In genomic region chr3:94004301-94004910, GRCh38 we compare ENCODE assay signal across 8 cellular contexts. TPM values are rescaled to one million over a fixed set of nuclear protein-coding genes. Genes with fewer than 3 reads are reported as not detected.
A peak's percentile ranks its signal among the peaks of the same experiment; 100 is the strongest.
DNase-seq lines count a peak whose midpoint lies in the region; ATAC-seq and TF ChIP-seq lines count a peak whose summit lies in the region.

No MANE protein-coding gene starts in this region.

- DNase-seq in Right ventricle myocardium inferior (ENCODE audit: missing footprints), result no peak
- no peak for DNase-seq in cardiac septum (ENCODE audit: low spot score)
- peak; percentile 83 for DNase-seq in GM23248
- peak; percentile 60 for DNase-seq in KBM-7
- DNase-seq in SK-N-SH, result peak; percentile 44
- no peak for DNase-seq in stimulated activated CD4-positive, alpha-beta T cell treated with anti-CD3 and anti-CD28 coated beads, Interleukin-4, amount 100 ng/mL, for 1 hour

- H4K20me1 ChIP-seq in GM23248 (ENCODE audit: insufficient read depth) (no peaks in the 10 kb centered on the region), SK-N-SH (ENCODE audit: insufficient read depth) (no peaks in the 10 kb centered on the region)

- H3K27me3 ChIP-seq in GM23248 (replicated peaks; ENCODE audit: insufficient read depth), result no peaks in the 10 kb centered on the region
- H3K27me3 ChIP-seq in SK-N-SH (ENCODE audit: insufficient read depth), result no peaks in the 10 kb centered on the region
- H3K27me3 ChIP-seq in endocrine pancreas (ENCODE audit: control insufficient read depth, insufficient read depth, low read length), result no peaks in the 10 kb centered on the region
- no peaks in the 10 kb centered on the region for H3K27me3 ChIP-seq in mucosa of rectum (ENCODE audit: control insufficient read depth in 2 of 2, insufficient read depth in 2 of 2, low read length in 2 of 2)

- TF ChIP-seq RAD21 in SK-N-SH (IDR thresholded peaks at IDR 0.05; ENCODE audit: low read length), result peak; percentile 83

- peaks cover 4% of the 10 kb centered on the region; the same call in 1 of the 2 replicates for H3K4me1 ChIP-seq in GM23248 (ENCODE audit: insufficient read depth)
- peaks cover 0 to 4% of the 10 kb centered on the region in 2 experiments; a peak in 1 of 4 replicates for H3K4me1 ChIP-seq in SK-N-SH (ENCODE audit: control insufficient read depth in 1 of 2, insufficient read depth in 2 of 2, low read depth in 1 of 2, low read length in 1 of 2)
- peaks cover 10% of the 10 kb centered on the region for H3K4me1 ChIP-seq in endocrine pancreas (ENCODE audit: control insufficient read depth, insufficient read depth, low read length)
- H3K4me1 ChIP-seq in mucosa of rectum (ENCODE audit: control insufficient read depth in 2 of 2, insufficient read depth in 2 of 2, low read length in 2 of 2), result peaks cover 0 to 2% of the 10 kb centered on the region in 2 donors

- H3K9me3 ChIP-seq in GM23248 (ENCODE audit: low read depth) (no peaks in the 10 kb centered on the region), SK-N-SH (no peaks in the 10 kb centered on the region), endocrine pancreas (ENCODE audit: control insufficient read depth, low read length) (no peaks in the 10 kb centered on the region), mucosa of rectum (ENCODE audit: control insufficient read depth in 2 of 2, low read length in 2 of 2) (no peaks in the 10 kb centered on the region)

- WGBS in GM23248 (ENCODE audit: low coverage in 1 of 2, low lambda C conversion rate in 2 of 2, missing lambda C conversion rate in 2 of 2), 2 experiments, result 1 to 3% methylated on average over 4 of the region's 4 CpGs
- 4% methylated on average over 4 of the region's 4 CpGs for WGBS in SK-N-SH (ENCODE audit: low lambda C conversion rate)

- H3K4me3 ChIP-seq in GM23248 (peak overlapping the region; percentile 73), SK-N-SH (ENCODE audit: low read depth in 2 of 2, low read length in 1 of 2) (peak overlapping the region; percentile 29 to 57; a peak in 2 of 4 replicates), endocrine pancreas (ENCODE audit: control insufficient read depth, insufficient read depth, low read length) (peak overlapping the region; percentile 84), mucosa of rectum (ENCODE audit: low read length in 2 of 2) (peak overlapping the region; percentile 48 to 53)

- H3K79me2 ChIP-seq in GM23248 (ENCODE audit: insufficient read depth) (no peaks in the 10 kb centered on the region), SK-N-SH (ENCODE audit: insufficient read depth) (0 out of 2 replicates have a peak, but pooled peaks cover 3% of the 10 kb centered on the region)

- peak overlapping the region; percentile 94 for H3K4me2 ChIP-seq in GM23248 (ENCODE audit: unreplicated experiment)
- H3K4me2 ChIP-seq in SK-N-SH, result peak overlapping the region; percentile 69; the same call in 1 of the 2 replicates

- intact Hi-C loops in Right ventricle myocardium inferior (cut with DNase I), result loop anchor here (2.0 kb wide), 1 partner anchor 58 kb away; the partner anchor contains the start of genes DHFR2 and NSUN3
- intact Hi-C loops in cardiac septum (cut with DNase I), result loop anchor here (2.0 kb wide), 1 partner anchor 64 kb away; no protein-coding TSS in a partner anchor

- H3K9ac ChIP-seq in GM23248 (peak overlapping the region; percentile 77), SK-N-SH (peak overlapping the region; percentile 57; the same call in 1 of the 2 replicates), endocrine pancreas (ENCODE audit: control insufficient read depth, insufficient read depth, low read length) (no peak overlapping the region), mucosa of rectum (ENCODE audit: low read depth in 1 of 2, low read length in 2 of 2) (no peak overlapping the region)

- H2AFZ ChIP-seq in GM23248 (peak overlapping the region; percentile 89), SK-N-SH (ENCODE audit: low read depth) (peak overlapping the region; percentile 85)

- no peak overlapping the region for H3K27ac ChIP-seq in GM23248
- peak overlapping the region in 1 of 2 experiments; percentile 16; a peak in 3 of 4 replicates for H3K27ac ChIP-seq in SK-N-SH (ENCODE audit: low read depth in 2 of 2, low read length in 1 of 2)
- H3K27ac ChIP-seq in mucosa of rectum (ENCODE audit: low read depth in 2 of 2, low read length in 2 of 2), result no peak overlapping the region

- peak; percentile 64 for ATAC-seq in Right ventricle myocardium inferior

- H3F3A ChIP-seq in GM23248 (ENCODE audit: insufficient read depth) (no peaks in the 10 kb centered on the region), SK-N-SH (replicated peaks; ENCODE audit: insufficient read depth) (no peaks in the 10 kb centered on the region)

- peak; percentile 89 for TF ChIP-seq CTCF in SK-N-SH (IDR thresholded peaks at IDR 0.05)

- no peaks in the 10 kb centered on the region for H3K36me3 ChIP-seq in GM23248 (ENCODE audit: low read depth)
- H3K36me3 ChIP-seq in SK-N-SH (replicated peaks in 1 of 2; ENCODE audit: control insufficient read depth in 1 of 2, insufficient read depth in 2 of 2, low read length in 1 of 2), result peaks cover 2% of the 10 kb centered on the region in 2 experiments
- no peaks in the 10 kb centered on the region for H3K36me3 ChIP-seq in endocrine pancreas (ENCODE audit: control insufficient read depth, insufficient read depth, low read length)
- H3K36me3 ChIP-seq in mucosa of rectum (ENCODE audit: control insufficient read depth in 2 of 2, insufficient read depth in 2 of 2, low read length in 2 of 2), result no peaks in the 10 kb centered on the region

- CTCF ChIA-PET in SK-N-SH (lab: Yijun Ruan, JAX), result interaction anchor here (0.6 to 3.2 kb wide), 19 partner anchors 11 to 625 kb away, joined by 3 to 28 read pairs (median 4); no protein-coding TSS in a partner anchor

- POLR2A ChIA-PET in SK-N-SH (lab: Yijun Ruan, JAX), result no interaction called here

- in situ Hi-C loops in GM23248 (cut with MboI) (no loop called here), KBM-7 (cut with MboI; ENCODE audit: low pct_unique_long_range_greater_than_20kb, low sequenced_read_pairs) (no loop called here)

- TF ChIP-seq EP300 in SK-N-SH (IDR thresholded peaks at IDR 0.05; ENCODE audit: borderline replicate concordance in 1 of 2, low read depth in 1 of 2, low read length in 1 of 2), result no peak

- no peaks in the 10 kb centered on the region for H3K9me2 ChIP-seq in GM23248 (ENCODE audit: insufficient read depth)
- no peaks in the 10 kb centered on the region for H3K9me2 ChIP-seq in SK-N-SH

TF ChIP-seq in SK-N-SH, 30 proteins besides CTCF, POLR2A, EP300 and RAD21 (continues in another document):
- no peak for TF ChIP-seq POLR2AphosphoS5 (IDR thresholded peaks at IDR 0.05; ENCODE audit: low read depth, low read length)

RNA-seq across cellular contexts. Expression of gene STX19, which starts 24.0 kb away (rescaled TPM):
- total RNA-seq in Right ventricle myocardium inferior (not detected), cardiac septum (not detected)
- not detected in 2 replicates for total RNA-seq in GM23248 (2014; rRNA removed; shearing (Covaris generic))
- polyA plus RNA-seq in GM23248 (2016; fragmentation: Nextera tagmentation; extraction: Ambion mirVana) (not detected in 2 replicates), SK-N-SH (2012; rRNA removed) (not detected in 2 replicates)
- not detected in 2 replicates for polyA plus RNA-seq in SK-N-SH (2012; cell fraction: cytosol; rRNA removed)
- not detected in 2 replicates for polyA plus RNA-seq in SK-N-SH (2012; cell fraction: nucleus; rRNA removed)

RNA-seq across cellular contexts. Expression of gene ARL13B, which starts 24.5 kb away (rescaled TPM):
- 3.4 TPM for total RNA-seq in Right ventricle myocardium inferior
- 9.2 TPM for total RNA-seq in cardiac septum
- total RNA-seq in GM23248 (2014; rRNA removed; shearing (Covaris generic)), result 6.1 and 15.0 TPM in 2 replicates
- polyA plus RNA-seq in GM23248 (2016; fragmentation: Nextera tagmentation; extraction: Ambion mirVana), result 16.9 and 18.2 TPM in 2 replicates
- 4.9 and 6.4 TPM in 2 replicates for polyA plus RNA-seq in SK-N-SH (2012; rRNA removed)
- polyA plus RNA-seq in SK-N-SH (2012; cell fraction: cytosol; rRNA removed), result 5.4 and 7.2 TPM in 2 replicates
- 5.2 and 5.9 TPM in 2 replicates for polyA plus RNA-seq in SK-N-SH (2012; cell fraction: nucleus; rRNA removed)

RNA-seq across cellular contexts. Expression of gene PROS1, which starts 30.7 kb away (rescaled TPM):
- total RNA-seq in Right ventricle myocardium inferior, result 23.1 TPM
- 275 TPM for total RNA-seq in cardiac septum
- 25.6 and 26.4 TPM in 2 replicates for total RNA-seq in GM23248 (2014; rRNA removed; shearing (Covaris generic))
- 17.1 and 19.6 TPM in 2 replicates for polyA plus RNA-seq in GM23248 (2016; fragmentation: Nextera tagmentation; extraction: Ambion mirVana)
- polyA plus RNA-seq in SK-N-SH (2012; rRNA removed), result 9.1 and 15.0 TPM in 2 replicates
- 16.6 and 17.8 TPM in 2 replicates for polyA plus RNA-seq in SK-N-SH (2012; cell fraction: cytosol; rRNA removed)
- 4.6 and 9.2 TPM in 2 replicates for polyA plus RNA-seq in SK-N-SH (2012; cell fraction: nucleus; rRNA removed)

RNA-seq across cellular contexts. Expression of gene DHFR2, which starts 58.3 kb away (rescaled TPM):
- total RNA-seq in Right ventricle myocardium inferior (2.7 TPM), cardiac septum (3.4 TPM)
- 3.7 and 4.1 TPM in 2 replicates for total RNA-seq in GM23248 (2014; rRNA removed; shearing (Covaris generic))
- polyA plus RNA-seq in GM23248 (2016; fragmentation: Nextera tagmentation; extraction: Ambion mirVana) (3.4 and 3.9 TPM in 2 replicates), SK-N-SH (2012; rRNA removed) (1.3 and 1.9 TPM in 2 replicates)
- polyA plus RNA-seq in SK-N-SH (2012; cell fraction: cytosol; rRNA removed), result 2.3 TPM in 2 replicates
- polyA plus RNA-seq in SK-N-SH (2012; cell fraction: nucleus; rRNA removed), result 0.75 and 1.1 TPM in 2 replicates

RNA-seq across cellular contexts. Expression of gene NSUN3, which starts 58.5 kb away (rescaled TPM):
- total RNA-seq in Right ventricle myocardium inferior (4.8 TPM), cardiac septum (6.8 TPM)
- 6.2 and 22.4 TPM in 2 replicates for total RNA-seq in GM23248 (2014; rRNA removed; shearing (Covaris generic))
- polyA plus RNA-seq in GM23248 (2016; fragmentation: Nextera tagmentation; extraction: Ambion mirVana) (4.8 and 6.4 TPM in 2 replicates), SK-N-SH (2012; rRNA removed) (2.9 and 3.3 TPM in 2 replicates)
- 3.6 and 3.7 TPM in 2 replicates for polyA plus RNA-seq in SK-N-SH (2012; cell fraction: cytosol; rRNA removed)
- polyA plus RNA-seq in SK-N-SH (2012; cell fraction: nucleus; rRNA removed), result 2.8 and 4.1 TPM in 2 replicates

Comparison
In these comparisons a context has a peak if more than half of its experiments do, and no peak if none do; other contexts are left out.
1. RNA of gene PROS1, which starts 30.7 kb away (total RNA-seq): 275 TPM in cardiac septum (single experiment); 25.6 to 26.4 TPM in GM23248 and 23.1 TPM in Right ventricle myocardium inferior (single experiment); every median in the first group is over 10 times any median in the second.
2. DNase-seq: peak in GM23248 (single experiment), KBM-7 (single experiment) and SK-N-SH (single experiment); none in Right ventricle myocardium inferior (single experiment), cardiac septum (single experiment) and stimulated activated CD4-positive, alpha-beta T cell treated with anti-CD3 and anti-CD28 coated beads, Interleukin-4, amount 100 ng/mL, for 1 hour (single experiment).
3. H3K9ac ChIP-seq: peak in GM23248 (single experiment) and SK-N-SH (single experiment); none in endocrine pancreas (single experiment) and mucosa of rectum (0 of 2).
4. Peak in every context shown above with its lines, with median percentiles within 50 percentile points of each other: H3K4me3 ChIP-seq.